ENCODE assay signal across 19 cellular contexts in genomic region chr9:107358867-107359440, GRCh38.
DNase-seq lines count a peak whose midpoint lies in the region; ATAC-seq, FAIRE-seq and TF ChIP-seq lines count a peak whose summit lies in the region.
"Had no signal": no experiment of that assay in that cellular context is flagged by ENCODE, and none has a peak within 500 bp of the region (broad histone marks: within the 10 kb centered on the region; RNA-seq: fewer than 3 reads in every experiment).

No MANE protein-coding gene starts in this region.

- BruUV-seq in IMR-90 (replicated peaks; lab: Mats Ljungman, UMichigan), result no TSS peak

- no peaks in the 10 kb centered on the region for H3K4me1 ChIP-seq in IMR-90 (ENCODE audit: control insufficient read depth, insufficient read depth, low read length)
- H3K4me1 ChIP-seq: left lung, Peyer's patch, vagina had no signal

- H2BK15ac ChIP-seq in IMR-90 (ENCODE audit: low read depth, low read length), result no peak overlapping the region

- H3K27ac Mint-ChIP-seq in WTC11, result no peak overlapping the region
- H3K27ac Mint-ChIP-seq: activated naive CD8-positive, alpha-beta T cell; T-helper 2 cell treated with Interferon-gamma antibody and Interleukin-4, amounts not matched to agents 5 μg/mL and 100 μg/mL, for 36 hours had no signal

- peaks cover 8% of the 10 kb centered on the region for H3K9me3 Mint-ChIP-seq in WTC11
- H3K9me3 Mint-ChIP-seq: T-helper 2 cell treated with Interferon-gamma antibody and Interleukin-4, amounts not matched to agents 5 μg/mL and 100 μg/mL, for 36 hours had no signal

- 0 out of 2 replicates have a peak, but pooled peaks cover 2% of the 10 kb centered on the region for H3K27me3 Mint-ChIP-seq in WTC11 (ENCODE audit: low read depth)

- dilution Hi-C loops in IMR-90 (cut with HindIII; ENCODE audit: low sequenced_read_pairs, unreplicated experiment), result no loop called here

- TF ChIP-seq RAD21 in IMR-90 (IDR thresholded peaks at IDR 0.05; ENCODE audit: low read length), result no peak

- no peaks in the 10 kb centered on the region for H3K79me1 ChIP-seq in IMR-90 (ENCODE audit: low read depth in 1 of 2, low read length in 2 of 2)

- no peaks in the 10 kb centered on the region for H3K36me3 ChIP-seq in IMR-90 (ENCODE audit: control insufficient read depth, insufficient read depth, low read length)
- H3K36me3 ChIP-seq: left lung, Peyer's patch, vagina had no signal

- H2BK120ac ChIP-seq in IMR-90 (ENCODE audit: low read depth, low read length), result no peak overlapping the region

- H3K9ac ChIP-seq in IMR-90 (ENCODE audit: low read depth, low read length), result no peak overlapping the region

- no peaks in the 10 kb centered on the region for H4K20me1 ChIP-seq in IMR-90 (ENCODE audit: insufficient read depth, low read length)

- H4K8ac ChIP-seq in IMR-90 (ENCODE audit: low read depth in 2 of 2, low read length in 2 of 2), result no peak overlapping the region

- H4K91ac ChIP-seq in IMR-90 (ENCODE audit: insufficient read depth, low read depth, low read length), result no peak overlapping the region

- intact Hi-C loops in IMR-90 (cut with micrococcal nuclease), result no loop called here

- TF ChIP-seq POLR2A in IMR-90 (IDR thresholded peaks at IDR 0.05; ENCODE audit: low read depth, low read length), result no peak

- H3K4ac ChIP-seq in IMR-90 (ENCODE audit: low read depth, low read length), result no peak overlapping the region

- in situ Hi-C loops in IMR-90 (cut with MboI; ENCODE audit: low sequenced_read_pairs), result no loop called here

- no peak for FAIRE-seq in urothelium cell line (lab: Jason Lieb, UNC)

- H3K36me3 Mint-ChIP-seq in WTC11, result no peaks in the 10 kb centered on the region
- H3K36me3 Mint-ChIP-seq: activated naive CD8-positive, alpha-beta T cell had no signal

- H2AFZ ChIP-seq in IMR-90 (replicated peaks; ENCODE audit: low read length, poor library complexity), result no peak overlapping the region

- POLR2A ChIA-PET in IMR-90 (lab: Charles Lee; ENCODE audit: unreplicated experiment) (no interaction called here), WTC11 (lab: Charles Lee) (no interaction called here)

- H3K4me3 ChIP-seq in IMR-90 (ENCODE audit: insufficient read depth, low read depth, low read length), result no peak overlapping the region
- H3K4me3 ChIP-seq: left lung, Peyer's patch, SK-N-MC, vagina had no signal

- no peak overlapping the region for H3K4me2 ChIP-seq in IMR-90 (ENCODE audit: low read depth, low read length)

- peak overlapping the region; percentile 48 for H2AK9ac ChIP-seq in IMR-90 (replicated peaks; ENCODE audit: low read depth, low read length, poor library complexity)

- H3K14ac ChIP-seq in IMR-90 (replicated peaks; ENCODE audit: low read depth, low read length), result no peak overlapping the region

- ATAC-seq in IMR-90 (ENCODE audit: low read depth) (no peak), WTC11 (peak; percentile 43)
- ATAC-seq: left lung had no signal

- DNase-seq in Ammon's horn (ENCODE audit: low spot score) (peak; percentile 34), IMR-90 (no peak), NCI-H2081 treated with DMSO at 0.1 percent for 48 hours (lab: John Stamatoyannopoulos, UW) (peak; percentile 93), WTC11 (ENCODE audit: low spot score) (no peak), urothelium cell line (ENCODE audit: low spot score) (no peak), C1 segment of cervical spinal cord (lab: John Stamatoyannopoulos, UW) (no peak)
- no peak for DNase-seq in activated T-cell treated with anti-CD3 and anti-CD28 coated beads, Interleukin-2, amount 50 U/mL, for 1 hour
- no peak for DNase-seq in effector CD8-positive, alpha-beta T cell (lab: John Stamatoyannopoulos, UW)
- DNase-seq: activated CD4-positive, CD25-positive, alpha-beta regulatory T cell; head of caudate nucleus; left lung; MV-4-11; NK-92 treated with Interleukin-12 subunit alpha and Interleukin-12 subunit beta, amount 100 ng/mL, for 24 hours; Peyer's patch had no signal

- H3K23ac ChIP-seq in IMR-90 (ENCODE audit: low read depth, low read length), result no peak overlapping the region

- no peak overlapping the region for H2BK20ac ChIP-seq in IMR-90 (ENCODE audit: low read depth, low read length)

- H3K27ac ChIP-seq in IMR-90 (ENCODE audit: insufficient read depth, low read length), result no peak overlapping the region
- H3K27ac ChIP-seq: C4-2B, left lung, Peyer's patch, SK-N-MC, vagina had no signal

- no peak overlapping the region for H3K56ac ChIP-seq in IMR-90 (ENCODE audit: extremely low read depth, insufficient read depth, low read length)

- no peaks in the 10 kb centered on the region; the same call in 1 of the 2 replicates for H3K27me3 ChIP-seq in IMR-90 (ENCODE audit: control insufficient read depth, insufficient read depth, low read length)
- H3K27me3 ChIP-seq: left lung, Peyer's patch, vagina had no signal

- CTCF ChIA-PET in IMR-90 (lab: Yijun Ruan, JAX), result no interaction called here
- CTCF ChIA-PET in WTC11 (lab: Charles Lee), result interaction anchor here (1.1 kb wide), 1 partner anchor 17 kb away, joined by 5 read pairs; no protein-coding TSS in a partner anchor

- TF ChIP-seq CTCF in IMR-90 (conservative IDR thresholded peaks at IDR 0.05; ENCODE audit: low read depth, low read length) (no peak), WTC11 (IDR thresholded peaks at IDR 0.05) (no peak)

- H2AK5ac ChIP-seq in IMR-90 (ENCODE audit: low read depth, low read length), result no peak overlapping the region

- WGBS in IMR-90 (ENCODE audit: extremely low coverage in 2 of 2, insufficient read length in 1 of 2), 2 experiments, result 27% methylated on average over 4 of the region's 11 CpGs; no CpG with 5 or more reads in 1 of the 2 experiments

- peaks cover 6% of the 10 kb centered on the region for H3K4me1 Mint-ChIP-seq in WTC11

- no peak overlapping the region for H4K5ac ChIP-seq in IMR-90 (ENCODE audit: low read depth, low read length)

- H3K9me3 ChIP-seq in IMR-90 (ENCODE audit: control insufficient read depth, insufficient read depth, low read length), result no peaks in the 10 kb centered on the region
- H3K9me3 ChIP-seq: left lung, Peyer's patch, vagina had no signal

- H3K18ac ChIP-seq in IMR-90 (ENCODE audit: low read depth, low read length), result no peak overlapping the region

- no peaks in the 10 kb centered on the region for H3K9me1 ChIP-seq in IMR-90 (ENCODE audit: insufficient read depth, low read length)

- H2BK5ac ChIP-seq in IMR-90 (ENCODE audit: low read depth, low read length, poor library complexity, severe bottlenecking), result no peak overlapping the region

- H3K4me3 Mint-ChIP-seq in WTC11, result no peak overlapping the region
- H3K4me3 Mint-ChIP-seq: activated naive CD8-positive, alpha-beta T cell; T-helper 2 cell treated with Interferon-gamma antibody and Interleukin-4, amounts not matched to agents 5 μg/mL and 100 μg/mL, for 36 hours had no signal

TF ChIP-seq in IMR-90, 13 proteins besides CTCF, POLR2A, EP300 and RAD21:
- TF ChIP-seq MAFK (IDR thresholded peaks at IDR 0.05; ENCODE audit: low read depth, low read length), result no peak
- no peak for TF ChIP-seq MAZ (IDR thresholded peaks at IDR 0.05; ENCODE audit: borderline replicate concordance, low read depth, low read length)
- no peak for TF ChIP-seq RCOR1 (IDR thresholded peaks at IDR 0.05; ENCODE audit: insufficient replicate concordance, low read length)
- no peak for TF ChIP-seq SMC3 (IDR thresholded peaks at IDR 0.05; ENCODE audit: low read depth, low read length)

TF ChIP-seq in WTC11, 78 proteins besides CTCF, POLR2A, EP300 and RAD21 (continues in another document):
- TF ChIP-seq E2F4 (CRISPR knock-in tag; IDR thresholded peaks at IDR 0.05; ENCODE audit: borderline replicate concordance, low read depth), result no peak
- TF ChIP-seq NR1H2 (CRISPR knock-in tag; IDR thresholded peaks at IDR 0.05), result no peak
- TF ChIP-seq ZNF425 (CRISPR knock-in tag; conservative IDR thresholded peaks at IDR 0.05), result no peak
- TF ChIP-seq MAX (CRISPR knock-in tag; IDR thresholded peaks at IDR 0.05), result no peak
- TF ChIP-seq ELF4 (CRISPR knock-in tag; IDR thresholded peaks at IDR 0.05; ENCODE audit: low read depth), result no peak
- TF ChIP-seq CREB1 (CRISPR knock-in tag; IDR thresholded peaks at IDR 0.05), result no peak
- no peak for TF ChIP-seq IRF1 (CRISPR knock-in tag; IDR thresholded peaks at IDR 0.05)
- TF ChIP-seq RELA (CRISPR knock-in tag; IDR thresholded peaks at IDR 0.05; ENCODE audit: borderline replicate concordance), result no peak
- TF ChIP-seq SOX15 (CRISPR knock-in tag; IDR thresholded peaks at IDR 0.05), result no peak
- no peak for TF ChIP-seq NR2C2 (CRISPR knock-in tag; IDR thresholded peaks at IDR 0.05)

Comparison
In these comparisons a context has a peak if more than half of its experiments do, and no peak if none do; other contexts are left out.
1. DNase-seq: peak in Ammon's horn (single experiment) and NCI-H2081 treated with DMSO at 0.1 percent for 48 hours (single experiment); none in IMR-90 (single experiment), WTC11 (single experiment), activated T-cell treated with anti-CD3 and anti-CD28 coated beads, Interleukin-2, amount 50 U/mL, for 1 hour (single experiment), urothelium cell line (single experiment), effector CD8-positive, alpha-beta T cell (single experiment) and C1 segment of cervical spinal cord (0 of 14).